In the genomic region with DNA sequence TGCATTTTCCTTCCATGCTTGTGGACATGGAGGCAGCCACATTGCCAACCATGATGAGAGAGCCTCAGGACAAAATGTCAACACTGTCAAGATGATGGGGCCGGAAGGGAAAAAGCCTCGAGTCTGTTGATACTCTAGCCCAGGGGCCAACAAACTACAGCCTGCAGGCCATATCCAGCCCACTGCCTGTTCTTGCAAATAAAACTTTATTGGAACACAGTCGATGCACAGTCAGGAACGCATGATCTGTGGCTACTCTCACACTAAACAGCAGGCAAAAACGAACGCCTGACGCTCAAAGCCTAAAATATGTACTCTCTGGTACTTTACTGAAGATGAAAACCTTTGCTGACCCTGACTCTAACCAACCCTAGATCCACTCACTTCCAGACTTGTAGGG, we compare ENCODE assay signal across 20 cellular contexts.
DNase-seq lines count a peak whose midpoint lies in the region; ATAC-seq, FAIRE-seq and TF ChIP-seq lines count a peak whose summit lies in the region.
"Had no signal": no experiment of that assay in that cellular context is flagged by ENCODE, and none has a peak within 500 bp of the region (broad histone marks: within the 10 kb centered on the region; RNA-seq: fewer than 3 reads in every experiment).

No MANE protein-coding gene starts in this region.

- DNase-seq in left ventricle myocardium superior (peak; percentile 1), cardiac septum (ENCODE audit: low spot score) (no peak), HTR-8/SVneo (ENCODE audit: insufficient read length, low spot score) (no peak), K562 (ENCODE audit: extremely low read depth in 1 of 4, low spot score in 3 of 4) (no peak), GF-D8 (lab: John Stamatoyannopoulos, UW) (no peak)
- DNase-seq in effector CD8-positive, alpha-beta T cell (lab: John Stamatoyannopoulos, UW), result no peak
- DNase-seq: AML-193; Caco-2; Calu3; CD4-positive, alpha-beta T cell; CD8-positive, alpha-beta T cell; DMS79 treated with DMSO at 0.1 percent for 48 hours had no signal

- 2% methylated on average over 7 of the region's 7 CpGs for WGBS in K562 (ENCODE audit: insufficient coverage, low coverage, missing lambda C conversion rate)

- TF ChIP-seq RAD21 in K562 (CRISPR knock-in tag; conservative IDR thresholded peaks at IDR 0.05 in 1 of 2, IDR thresholded peaks at IDR 0.05 in 1 of 2), result no peak

- no peak for TF ChIP-seq CTCF in K562 (IDR thresholded peaks at IDR 0.05 in 2 of 3, conservative IDR thresholded peaks at IDR 0.05 in 1 of 3; ENCODE audit: insufficient read depth in 2 of 3, low read depth in 1 of 3, low read length in 3 of 3)

- no peaks in the 10 kb centered on the region for H3K79me2 ChIP-seq in K562 (ENCODE audit: control insufficient read depth, insufficient read depth, low read length)

- peaks cover 2% of the 10 kb centered on the region for H3K9me1 ChIP-seq in K562 (ENCODE audit: control insufficient read depth, insufficient read depth, low read length)

- CTCF ChIA-PET in K562 (lab: Yijun Ruan, JAX; ENCODE audit: low intra/inter-chr PET ratio), result no interaction called here

- intact Hi-C loops in left ventricle myocardium superior (cut with micrococcal nuclease) (no loop called here), cardiac septum (cut with DNase I) (no loop called here), K562 (cut with micrococcal nuclease) (no loop called here)

- no peaks in the 10 kb centered on the region for H3K4me1 ChIP-seq in K562 (replicated peaks in 1 of 2; ENCODE audit: control insufficient read depth in 2 of 2, insufficient read depth in 2 of 2, low read length in 2 of 2)
- H3K4me1 ChIP-seq: Caco-2 had no signal

- no peak for ATAC-seq in left ventricle myocardium superior
- no peak for ATAC-seq in K562
- ATAC-seq: A549; CD8-positive, alpha-beta T cell had no signal

- no peak overlapping the region for H3K9ac ChIP-seq in K562 (ENCODE audit: insufficient read depth in 1 of 2, low read depth in 2 of 2, low read length in 2 of 2)
- H3K9ac ChIP-seq: BLaER1 treated with 17β-estradiol and CSF1 and Interleukin-3, amounts not matched to agents 10 nM and 100 nM had no signal

- H4K20me1 ChIP-seq in K562 (replicated peaks; ENCODE audit: control insufficient read depth, insufficient read depth, low read length), result peaks cover 4% of the 10 kb centered on the region; the same call in 1 of the 2 replicates

- H3K27me3 ChIP-seq in K562 (ENCODE audit: control insufficient read depth in 2 of 2, insufficient read depth in 2 of 2, low read length in 2 of 2), result peaks cover 27 to 65% of the 10 kb centered on the region in 2 experiments; a peak in 4 of 5 replicates

- POLR2A ChIA-PET in K562 (lab: Yijun Ruan, JAX), result no interaction called here

- H2AFZ ChIP-seq in K562 (ENCODE audit: low read depth, low read length), result no peak overlapping the region

- no peak overlapping the region for H3K27ac ChIP-seq in K562 (ENCODE audit: extremely low read depth, low read depth, low read length)
- H3K27ac ChIP-seq: 22Rv1, A549, C4-2B had no signal

- no peaks in the 10 kb centered on the region for H3K9me3 ChIP-seq in K562 (replicated peaks; ENCODE audit: control insufficient read depth, insufficient read depth, low read depth, low read length)
- H3K9me3 ChIP-seq: A549; BLaER1 treated with 17β-estradiol and CSF1 and Interleukin-3, amounts not matched to agents 10 nM and 100 nM; Caco-2 had no signal

- H3K36me3 ChIP-seq in K562 (ENCODE audit: control insufficient read depth, insufficient read depth, low read length), result no peaks in the 10 kb centered on the region
- H3K36me3 ChIP-seq: BLaER1 treated with 17β-estradiol and CSF1 and Interleukin-3, amounts not matched to agents 10 nM and 100 nM had no signal

- TF ChIP-seq POLR2A in K562 (conservative IDR thresholded peaks at IDR 0.05), result no peak

- BruUV-seq in K562 (replicated peaks; lab: Mats Ljungman, UMichigan), result no TSS peak

- no peak overlapping the region for H3K4me2 ChIP-seq in K562 (ENCODE audit: insufficient read depth, low read length)
- H3K4me2 ChIP-seq: A549 had no signal

- in situ Hi-C loops in K562 (cut with MboI), result no loop called here

- no peak for TF ChIP-seq EP300 in K562 (IDR thresholded peaks at IDR 0.05; ENCODE audit: low read length)

- FAIRE-seq in HTR-8/SVneo (lab: Jason Lieb, UNC), result peak; percentile 72
- no peak for FAIRE-seq in K562 (lab: Jason Lieb, UNC)
- FAIRE-seq: A549, D721Med, G401.6, GM12891, GM19239 had no signal

- no peak overlapping the region for H3K4me3 ChIP-seq in K562
- H3K4me3 ChIP-seq: A549; BLaER1 treated with 17β-estradiol and CSF1 and Interleukin-3, amounts not matched to agents 10 nM and 100 nM had no signal

TF ChIP-seq in K562, 482 proteins besides CTCF, POLR2A, EP300 and RAD21 (continues in another document):
- TF ChIP-seq POLR3A (IDR thresholded peaks at IDR 0.05; ENCODE audit: borderline replicate concordance, extremely low read depth, insufficient read depth, insufficient read length), result no peak
- TF ChIP-seq JUNB (CRISPR knock-in tag; conservative IDR thresholded peaks at IDR 0.05), result no peak
- TF ChIP-seq, protein P1, sequence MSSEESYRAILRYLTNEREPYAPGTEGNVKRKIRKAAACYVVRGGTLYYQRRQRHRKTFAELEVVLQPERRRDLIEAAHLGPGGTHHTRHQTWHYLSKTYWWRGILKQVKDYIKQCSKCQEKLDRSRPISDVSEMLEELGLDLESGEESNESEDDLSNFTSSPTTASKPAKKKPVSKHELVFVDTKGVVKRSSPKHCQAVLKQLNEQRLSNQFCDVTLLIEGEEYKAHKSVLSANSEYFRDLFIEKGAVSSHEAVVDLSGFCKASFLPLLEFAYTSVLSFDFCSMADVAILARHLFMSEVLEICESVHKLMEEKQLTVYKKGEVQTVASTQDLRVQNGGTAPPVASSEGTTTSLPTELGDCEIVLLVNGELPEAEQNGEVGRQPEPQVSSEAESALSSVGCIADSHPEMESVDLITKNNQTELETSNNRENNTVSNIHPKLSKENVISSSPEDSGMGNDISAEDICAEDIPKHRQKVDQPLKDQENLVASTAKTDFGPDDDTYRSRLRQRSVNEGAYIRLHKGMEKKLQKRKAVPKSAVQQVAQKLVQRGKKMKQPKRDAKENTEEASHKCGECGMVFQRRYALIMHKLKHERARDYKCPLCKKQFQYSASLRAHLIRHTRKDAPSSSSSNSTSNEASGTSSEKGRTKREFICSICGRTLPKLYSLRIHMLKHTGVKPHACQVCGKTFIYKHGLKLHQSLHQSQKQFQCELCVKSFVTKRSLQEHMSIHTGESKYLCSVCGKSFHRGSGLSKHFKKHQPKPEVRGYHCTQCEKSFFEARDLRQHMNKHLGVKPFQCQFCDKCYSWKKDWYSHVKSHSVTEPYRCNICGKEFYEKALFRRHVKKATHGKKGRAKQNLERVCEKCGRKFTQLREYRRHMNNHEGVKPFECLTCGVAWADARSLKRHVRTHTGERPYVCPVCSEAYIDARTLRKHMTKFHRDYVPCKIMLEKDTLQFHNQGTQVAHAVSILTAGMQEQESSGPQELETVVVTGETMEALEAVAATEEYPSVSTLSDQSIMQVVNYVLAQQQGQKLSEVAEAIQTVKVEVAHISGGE (CRISPR knock-in tag; IDR thresholded peaks at IDR 0.05), result peak in 1 of 3 experiments; percentile 23; a peak in 1 of 6 replicates
- TF ChIP-seq FIP1L1 (IDR thresholded peaks at IDR 0.05; ENCODE audit: low read depth, low read length, poor library complexity, severe bottlenecking), result no peak
- no peak for TF ChIP-seq ILK (tag; IDR thresholded peaks at IDR 0.05; ENCODE audit: borderline replicate concordance, low read depth)
